ENCODE assay signal across 6 cellular contexts in the genomic region with DNA sequence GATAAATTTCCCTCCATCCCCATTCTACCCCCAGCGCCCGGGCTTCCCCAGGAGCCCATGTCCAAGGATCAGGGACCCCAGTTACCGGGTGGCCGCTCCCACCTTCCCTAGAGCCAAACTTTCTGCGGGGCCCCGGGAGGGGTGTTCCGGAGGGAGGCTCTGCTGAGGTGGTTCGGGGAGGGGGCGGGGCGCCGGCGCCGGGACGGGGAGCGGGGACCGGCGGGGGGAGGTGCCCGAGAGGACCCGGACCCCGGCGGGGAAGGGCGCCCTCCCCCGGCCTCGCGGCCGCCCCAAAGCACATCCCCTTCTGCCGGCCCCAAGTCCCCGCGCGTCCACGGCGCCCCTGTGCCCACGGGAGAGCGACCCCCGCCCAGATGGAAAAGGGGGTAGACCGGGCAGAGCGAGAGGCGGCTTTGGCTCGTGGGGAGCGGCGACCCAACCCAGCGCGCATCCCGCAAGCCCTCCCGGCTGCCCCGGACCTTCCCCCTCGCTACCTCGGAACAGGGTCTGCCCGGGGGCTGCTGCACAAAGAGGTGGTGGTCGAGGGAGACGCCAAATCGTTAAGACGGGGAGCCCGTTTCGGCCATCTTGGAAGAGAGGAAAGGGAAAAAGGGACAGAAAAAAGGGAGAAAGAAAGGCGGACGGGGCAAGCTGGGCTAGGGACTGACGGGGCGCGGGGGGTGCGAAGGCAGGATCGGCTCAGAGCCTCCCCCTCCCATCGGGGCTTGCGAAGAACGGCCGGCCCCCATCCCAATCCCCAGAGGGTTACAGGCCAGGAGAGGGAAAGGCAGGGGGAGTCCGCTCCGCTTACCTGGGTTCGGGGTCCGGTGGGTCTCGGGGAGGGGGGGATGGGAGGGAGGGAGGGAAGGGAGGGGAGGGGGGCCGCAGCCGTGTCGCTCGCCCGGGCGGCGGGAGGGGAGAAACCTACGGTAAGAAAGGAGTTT. TPM values are rescaled to one million over a fixed set of nuclear protein-coding genes. Genes with fewer than 3 reads are reported as not detected.
DNase-seq lines count a peak whose midpoint lies in the region; ATAC-seq and TF ChIP-seq lines count a peak whose summit lies in the region.

No MANE protein-coding gene starts in this region.

- peak overlapping the region; percentile 92 for H2AFZ ChIP-seq in DND-41 (ENCODE audit: low read depth, low read length)
- H2AFZ ChIP-seq in OCI-LY7 (ENCODE audit: low read length) = peak overlapping the region; percentile 61; the same call in 1 of the 2 replicates

- H3K9me2 ChIP-seq in OCI-LY7 (ENCODE audit: insufficient read depth, low read length) = no peaks in the 10 kb centered on the region

- CTCF ChIA-PET in OCI-LY7 (lab: Charles Lee; ENCODE audit: unreplicated experiment) = no interaction called here

- H3K79me2 ChIP-seq in DND-41 (ENCODE audit: insufficient read depth, low read length) = peaks cover 55% of the 10 kb centered on the region
- peaks cover 47% of the 10 kb centered on the region for H3K79me2 ChIP-seq in OCI-LY7 (ENCODE audit: insufficient read depth, low read depth, low read length)

- H3K4me2 ChIP-seq in DND-41 (ENCODE audit: insufficient read depth, low read length) (peak overlapping the region; percentile 85), OCI-LY7 (ENCODE audit: low read length) (peak overlapping the region; percentile 80)

- peak; percentile 35 for TF ChIP-seq CTCF in DND-41 (IDR thresholded peaks at IDR 0.05; ENCODE audit: borderline replicate concordance, extremely low read depth, low read length, poor library complexity, severe bottlenecking)
- TF ChIP-seq CTCF in OCI-LY7 (conservative IDR thresholded peaks at IDR 0.05; ENCODE audit: low read length) = peak; percentile 65
- TF ChIP-seq CTCF in heart right ventricle (IDR thresholded peaks at IDR 0.05) = peak in 5 of 9 donors; percentile 22 to 49 (median 38)
- peak in 1 of 5 experiments; percentile 20 for TF ChIP-seq CTCF in tibial nerve (IDR thresholded peaks at IDR 0.05)

- H3K4me1 ChIP-seq in DND-41 (ENCODE audit: insufficient read depth, low read length) (peaks cover 58% of the 10 kb centered on the region), OCI-LY7 (ENCODE audit: insufficient read depth, low read length, poor library complexity, severe bottlenecking) (peaks cover 64% of the 10 kb centered on the region), heart right ventricle (peaks cover 4 to 82% (median 71%) of the 10 kb centered on the region in 9 donors), tibial nerve (peaks cover 0 to 74% (median 52%) of the 10 kb centered on the region in 4 donors)

- DNase-seq in DND-41 = peak; percentile 68
- peak; percentile 70 for DNase-seq in OCI-LY7 (ENCODE audit: low spot score)
- peak; percentile 64 to 71 for DNase-seq in heart right ventricle
- peak in 1 of 2 donors; percentile 21 for DNase-seq in tibial nerve (ENCODE audit: low spot score in 2 of 2)

- H3K27me3 ChIP-seq in DND-41 (ENCODE audit: insufficient read depth, low read length, poor library complexity) (no peaks in the 10 kb centered on the region), heart right ventricle (peaks cover 0 to 52% (median 0%) of the 10 kb centered on the region in 7 donors), tibial nerve (peaks cover 0 to 3% of the 10 kb centered on the region in 2 donors)

- BruUV-seq in OCI-LY7 (replicated peaks; lab: Mats Ljungman, UMichigan) = no TSS peak

- intact Hi-C loops in OCI-LY7 (cut with micrococcal nuclease; ENCODE audit: unreplicated experiment) = loop anchor here (1.0 to 2.0 kb wide), 2 partner anchors 17 to 45 kb away; a partner anchor contains a TSS
- intact Hi-C loops in heart right ventricle (cut with DNase I) = loop anchor here in 2 of 10 donors (2.0 to 5.0 kb wide), 2 partner anchors 17 to 45 kb away; a partner anchor contains a TSS

- H3K9ac ChIP-seq in DND-41 (ENCODE audit: low read depth, low read length) = peak overlapping the region; percentile 96

- H3K9me3 ChIP-seq in DND-41 (ENCODE audit: insufficient read depth, low read length, severe bottlenecking) (no peaks in the 10 kb centered on the region), OCI-LY7 (ENCODE audit: low read length) (no peaks in the 10 kb centered on the region), heart right ventricle (no peaks in the 10 kb centered on the region), tibial nerve (no peaks in the 10 kb centered on the region)

- peak in 1 of 2 donors; percentile 5 for TF ChIP-seq EP300 in tibial nerve (IDR thresholded peaks at IDR 0.05)

- H4K20me1 ChIP-seq in DND-41 (ENCODE audit: insufficient read depth, low read length) (peaks cover 31% of the 10 kb centered on the region; the same call in 1 of the 2 replicates), OCI-LY7 (ENCODE audit: insufficient read depth, low read length) (no peaks in the 10 kb centered on the region)

- no peak for TF ChIP-seq POLR2A in tibial nerve (IDR thresholded peaks at IDR 0.05)

- H3K4me3 ChIP-seq in DND-41 (ENCODE audit: low read depth in 1 of 2, low read length in 2 of 2) (peak overlapping the region; percentile 93 to 97), OCI-LY7 (ENCODE audit: low read depth, low read length, poor library complexity, severe bottlenecking) (peak overlapping the region; percentile 79), heart right ventricle (peak overlapping the region; percentile 67 to 99 (median 90)), tibial nerve (peak overlapping the region; percentile 50 to 95 (median 80))

- WGBS in heart right ventricle, 2 donors = 0 to 1% methylated on average over 63 to 79 of the region's 79 CpGs
- WGBS in tibial nerve, 2 donors = 1 to 2% methylated on average over 45 to 53 of the region's 79 CpGs

- peak overlapping the region; percentile 85 for H3K27ac ChIP-seq in DND-41 (ENCODE audit: low read length)
- H3K27ac ChIP-seq in OCI-LY7 (ENCODE audit: low read depth, low read length, poor library complexity, severe bottlenecking) = peak overlapping the region; percentile 84
- peak overlapping the region; percentile 73 to 99 (median 94) for H3K27ac ChIP-seq in heart right ventricle
- peak overlapping the region; percentile 57 to 91 (median 87) for H3K27ac ChIP-seq in tibial nerve

- no peaks in the 10 kb centered on the region; the same call in 1 of the 2 replicates for H3K36me3 ChIP-seq in DND-41 (ENCODE audit: insufficient read depth, low read length)
- peaks cover 6% of the 10 kb centered on the region; the same call in 1 of the 2 replicates for H3K36me3 ChIP-seq in OCI-LY7 (ENCODE audit: insufficient read depth, low read length)
- no peaks in the 10 kb centered on the region for H3K36me3 ChIP-seq in heart right ventricle
- H3K36me3 ChIP-seq in tibial nerve = peaks cover 0 to 3% (median 0%) of the 10 kb centered on the region in 3 donors

- POLR2A ChIA-PET in OCI-LY7 (lab: Charles Lee) = no interaction called here

- peak; percentile 28; the same call in 2 of the 3 replicates for ATAC-seq in DND-41 (ENCODE audit: insufficient read depth, low read depth)
- no peak for ATAC-seq in heart right ventricle
- no peak for ATAC-seq in HG03460 (IDR thresholded peaks at IDR 0.05; ENCODE audit: unreplicated experiment)
- ATAC-seq in HG02642 (IDR thresholded peaks at IDR 0.05; ENCODE audit: poor library complexity, unreplicated experiment) = no peak

RNA-seq across cellular contexts. Expression of a gene that starts 0.5 kb away (rescaled TPM):
- 8.9 and 12.8 TPM in 2 replicates for total RNA-seq in OCI-LY7 (2014; rRNA removed; shearing (Covaris generic))
- 40.0 and 47.3 TPM in 2 replicates for total RNA-seq in OCI-LY7 (2022)
- 10 to 100 TPM; 15.8 to 30.0 (median 22.8) TPM for total RNA-seq in heart right ventricle
- polyA plus RNA-seq in heart right ventricle = 10 to 100 TPM; 23.8 to 51.6 TPM
- 10 to 100 TPM in 3 of 4 donors, 1 to 10 TPM in 1; 7.7 to 50.0 (median 17.6) TPM for total RNA-seq in tibial nerve

RNA-seq across cellular contexts. Expression of a gene that starts 4.9 kb away (rescaled TPM):
- total RNA-seq in OCI-LY7 (2014; rRNA removed; shearing (Covaris generic)) = 290 and 348 TPM in 2 replicates
- total RNA-seq in OCI-LY7 (2022) (231 and 246 TPM in 2 replicates), heart right ventricle (100 to 1,000 TPM; 148 to 220 (median 162) TPM), tibial nerve (100 to 1,000 TPM in 3 of 4 donors, 10 to 100 TPM in 1; 88.8 to 146 (median 141) TPM)
- 100 to 1,000 TPM; 359 to 379 TPM for polyA plus RNA-seq in heart right ventricle

RNA-seq across cellular contexts. Expression of a gene that starts 17.5 kb away (rescaled TPM):
- 11.4 and 13.4 TPM in 2 replicates for total RNA-seq in OCI-LY7 (2014; rRNA removed; shearing (Covaris generic))
- total RNA-seq in OCI-LY7 (2022) = 24.9 and 25.1 TPM in 2 replicates
- 10 to 100 TPM; 58.1 to 84.1 (median 69.4) TPM for total RNA-seq in heart right ventricle
- polyA plus RNA-seq in heart right ventricle = 10 to 100 TPM; 50.5 to 83.6 TPM
- 10 to 100 TPM; 10.2 to 19.2 (median 16.5) TPM for total RNA-seq in tibial nerve

RNA-seq across cellular contexts. Expression of a gene that starts 42.6 kb away (rescaled TPM):
- total RNA-seq in OCI-LY7 (2014; rRNA removed; shearing (Covaris generic)) = 81.7 and 94.9 TPM in 2 replicates
- 174 and 175 TPM in 2 replicates for total RNA-seq in OCI-LY7 (2022)
- total RNA-seq in heart right ventricle = 100 to 1,000 TPM in 1 of 10 donors, 10 to 100 TPM in 9; 56.3 to 100 (median 67.5) TPM
- 100 to 1,000 TPM in 1 of 2 donors, 10 to 100 TPM in 1; 17.3 to 104 TPM for polyA plus RNA-seq in heart right ventricle
- 100 to 1,000 TPM in 2 of 4 donors, 10 to 100 TPM in 2; 83.9 to 185 (median 116) TPM for total RNA-seq in tibial nerve

RNA-seq across cellular contexts. Expression of a gene that starts 51.7 kb away (rescaled TPM):
- 23.6 and 33.0 TPM in 2 replicates for total RNA-seq in OCI-LY7 (2014; rRNA removed; shearing (Covaris generic))
- total RNA-seq in OCI-LY7 (2022) (37.8 and 38.6 TPM in 2 replicates), heart right ventricle (10 to 100 TPM; 37.9 to 51.9 (median 47.5) TPM), tibial nerve (10 to 100 TPM; 47.9 to 79.0 (median 74.8) TPM)
- 10 to 100 TPM; 15.3 to 20.3 TPM for polyA plus RNA-seq in heart right ventricle
